Comparison of ENCODE assay signal across 8 cellular contexts in genomic region chr9:128828719-128829452, GRCh38. TPM values are rescaled to one million over a fixed set of nuclear protein-coding genes. Genes with fewer than 3 reads are reported as not detected.
DNase-seq lines count a peak whose midpoint lies in the region; TF ChIP-seq lines count a peak whose summit lies in the region.

No MANE protein-coding gene starts in this region.

- TF ChIP-seq CTCF in fibroblast of the aortic adventitia (IDR thresholded peaks at IDR 0.05; ENCODE audit: insufficient read depth, low read length) (no peak), GM13977 (IDR thresholded peaks at IDR 0.05; ENCODE audit: extremely low read depth, insufficient read depth, missing control alignments) (no peak)

- no peaks in the 10 kb centered on the region for H3K9me3 ChIP-seq in SJCRH30 (replicated peaks)

- in situ Hi-C loops in GM13977 (cut with MboI; ENCODE audit: low pct_unique_long_range_greater_than_20kb, low sequenced_read_pairs, unreplicated experiment): no loop called here

- no peaks in the 10 kb centered on the region for H3K9me3 Mint-ChIP-seq in activated naive CD4-positive, alpha-beta T cell treated with anti-CD3 and anti-CD28 coated beads, Interleukin-2, amount 50 U/mL, for 24 hours

- no peaks in the 10 kb centered on the region for H3K27me3 ChIP-seq in SJCRH30

- H3K4me1 Mint-ChIP-seq in activated naive CD4-positive, alpha-beta T cell treated with anti-CD3 and anti-CD28 coated beads, Interleukin-2, amount 50 U/mL, for 24 hours: peaks cover 24% of the 10 kb centered on the region

- peaks cover 35% of the 10 kb centered on the region for H3K36me3 ChIP-seq in SJCRH30

- peak overlapping the region; percentile 47 for H3K27ac ChIP-seq in SJCRH30

- peak overlapping the region; percentile 94 for H3K27ac Mint-ChIP-seq in activated naive CD4-positive, alpha-beta T cell treated with anti-CD3 and anti-CD28 coated beads, Interleukin-2, amount 50 U/mL, for 24 hours

- peak overlapping the region; percentile 77 for H3K4me3 ChIP-seq in SJCRH30
- peak overlapping the region; percentile 89 for H3K4me3 ChIP-seq in fibroblast of the aortic adventitia (ENCODE audit: low read depth, low read length)
- peak overlapping the region; percentile 79 for H3K4me3 ChIP-seq in skeletal muscle cell (ENCODE audit: low read depth, low read length)

- no peaks in the 10 kb centered on the region for H3K4me1 ChIP-seq in SJCRH30

- peak overlapping the region; percentile 96 for H3K4me3 Mint-ChIP-seq in activated naive CD4-positive, alpha-beta T cell treated with anti-CD3 and anti-CD28 coated beads, Interleukin-2, amount 50 U/mL, for 24 hours

- H3K27me3 Mint-ChIP-seq in activated naive CD4-positive, alpha-beta T cell treated with anti-CD3 and anti-CD28 coated beads, Interleukin-2, amount 50 U/mL, for 24 hours: no peaks in the 10 kb centered on the region

- peaks cover 9% of the 10 kb centered on the region for H3K36me3 Mint-ChIP-seq in activated naive CD4-positive, alpha-beta T cell treated with anti-CD3 and anti-CD28 coated beads, Interleukin-2, amount 50 U/mL, for 24 hours

- DNase-seq in activated naive CD4-positive, alpha-beta T cell (lab: John Stamatoyannopoulos, UW): no peak
- DNase-seq in SJCRH30 (no peak), fibroblast of the aortic adventitia (ENCODE audit: low read depth) (no peak), skeletal muscle cell (ENCODE audit: low read depth) (no peak), GM13977 (ENCODE audit: low spot score) (no peak), CD1c-positive myeloid dendritic cell (ENCODE audit: extremely low spot score) (no peak)
- no peak for DNase-seq in stimulated activated CD8-positive, alpha-beta memory T cell treated with anti-CD3 and anti-CD28 coated beads, Interleukin-4, amount 100 ng/mL, for 48 hours

RNA-seq across cellular contexts. Expression of gene SPOUT1, which starts 0.7 kb away (rescaled TPM):
- total RNA-seq in SJCRH30 (2014; rRNA removed; shearing (Covaris generic)): 38.3 and 38.5 TPM in 2 replicates
- total RNA-seq in fibroblast of the aortic adventitia (ENCODE audit: low replicate concordance): 14.9 and 15.0 TPM in 2 replicates

RNA-seq across cellular contexts. Expression of gene ENDOG, which starts 10.6 kb away (rescaled TPM):
- 14.8 and 21.2 TPM in 2 replicates for total RNA-seq in SJCRH30 (2014; rRNA removed; shearing (Covaris generic))
- total RNA-seq in fibroblast of the aortic adventitia (ENCODE audit: low replicate concordance): 11.1 and 14.3 TPM in 2 replicates

RNA-seq across cellular contexts. Expression of gene TBC1D13, which starts 41.8 kb away (rescaled TPM):
- total RNA-seq in SJCRH30 (2014; rRNA removed; shearing (Covaris generic)): 21.0 and 21.3 TPM in 2 replicates
- 21.0 and 24.2 TPM in 2 replicates for total RNA-seq in fibroblast of the aortic adventitia (ENCODE audit: low replicate concordance)

RNA-seq across cellular contexts. Expression of gene KYAT1, which starts 52.9 kb away (rescaled TPM):
- 8.4 and 9.4 TPM in 2 replicates for total RNA-seq in SJCRH30 (2014; rRNA removed; shearing (Covaris generic))
- 5.3 and 6.8 TPM in 2 replicates for total RNA-seq in fibroblast of the aortic adventitia (ENCODE audit: low replicate concordance)

RNA-seq across cellular contexts. Expression of gene LRRC8A, which starts 53.0 kb away (rescaled TPM):
- 50.8 and 54.2 TPM in 2 replicates for total RNA-seq in SJCRH30 (2014; rRNA removed; shearing (Covaris generic))
- 19.6 and 50.6 TPM in 2 replicates for total RNA-seq in fibroblast of the aortic adventitia (ENCODE audit: low replicate concordance)
